ENCODE assay signal across 4 cellular contexts in the genomic region with DNA sequence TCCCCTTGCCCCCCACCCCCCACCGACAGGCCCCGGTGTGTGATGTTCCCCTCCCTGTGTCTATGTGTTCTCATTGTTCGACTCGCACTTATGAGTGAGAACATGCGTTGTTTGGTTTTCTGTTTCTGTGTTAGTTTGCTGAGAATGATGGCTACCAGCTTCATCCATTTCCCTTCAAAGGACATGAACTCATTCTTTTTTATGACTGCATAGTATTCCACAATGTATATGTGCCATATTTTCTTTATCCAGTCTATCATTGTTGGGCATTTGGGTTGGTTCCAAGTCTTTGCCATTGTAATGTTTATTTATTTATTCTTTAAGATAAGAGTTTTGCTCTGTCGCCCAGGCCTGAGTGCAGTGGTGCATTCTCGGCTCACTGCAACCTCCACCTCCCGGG. TPM values are rescaled to one million over a fixed set of nuclear protein-coding genes. Genes with fewer than 3 reads are reported as not detected.
"Had no signal": no experiment of that assay in that cellular context is flagged by ENCODE, and none has a peak within 500 bp of the region (broad histone marks: within the 10 kb centered on the region; RNA-seq: fewer than 3 reads in every experiment).

No MANE protein-coding gene starts in this region.

RNA-seq across cellular contexts. Expression of a gene that starts 13.9 kb away (rescaled TPM):
- total RNA-seq: HepG2, HT1080, IMR-90 had no signal
- polyA plus RNA-seq: IgD-negative memory B cell had no signal

RNA-seq across cellular contexts. Expression of a gene that starts 26.4 kb away (rescaled TPM):
- polyA plus RNA-seq: IgD-negative memory B cell had no signal
